1 cellular context compared by ENCODE assay signal in genomic region chr4:185346975-185347601, GRCh38.
TF ChIP-seq lines count a peak whose summit lies in the region.

No MANE protein-coding gene starts in this region.

TF ChIP-seq in K562, 482 proteins besides CTCF, POLR2A, EP300 and RAD21:
- TF ChIP-seq BCOR (IDR thresholded peaks at IDR 0.05) (0 out of 2 replicates have a peak, but pooled peaks have one; percentile 34), ARNT (IDR thresholded peaks at IDR 0.05) (no peak), JUND (IDR thresholded peaks at IDR 0.05; ENCODE audit: borderline replicate concordance, low read depth, low read length) (no peak), JUND (tag; IDR thresholded peaks at IDR 0.05; ENCODE audit: borderline replicate concordance, low read depth, low read length) (no peak), ZNF407 (IDR thresholded peaks at IDR 0.05; ENCODE audit: low read depth) (peak; percentile 28; the same call in 1 of the 2 replicates), PHB (CRISPR knock-in tag; IDR thresholded peaks at IDR 0.05) (no peak), GABPB1 (CRISPR knock-in tag; IDR thresholded peaks at IDR 0.05) (no peak), RBM25 (IDR thresholded peaks at IDR 0.05; ENCODE audit: low read depth, low read length, severe bottlenecking) (peak; percentile 13), ZFP36 (IDR thresholded peaks at IDR 0.05; ENCODE audit: low read depth, low read length, partially characterized antibody) (peak; percentile 30)
